16 cellular contexts compared by ENCODE assay signal in genomic region chr11:47986742-47987141, GRCh38. TPM values are rescaled to one million over a fixed set of nuclear protein-coding genes. Genes with fewer than 3 reads are reported as not detected.
A peak's percentile ranks its signal among the peaks of the same experiment; 100 is the strongest.
DNase-seq lines count a peak whose midpoint lies in the region; ATAC-seq and TF ChIP-seq lines count a peak whose summit lies in the region.
"Had no signal": no experiment of that assay in that cellular context is flagged by ENCODE, and none has a peak within 500 bp of the region (broad histone marks: within the 10 kb centered on the region; RNA-seq: fewer than 3 reads in every experiment).

No MANE protein-coding gene starts in this region.

- no peak for DNase-seq in activated CD4-positive, alpha-beta T cell treated with anti-CD3 and anti-CD28 coated beads, Interleukin-2, amount 10 ng/mL, durations not matched to agents 7 days and 5 days
- no peak for DNase-seq in activated CD4-positive, alpha-beta T cell treated with anti-CD3 and anti-CD28 coated beads for 1 hour
- DNase-seq in OCI-LY7 (ENCODE audit: low spot score) (no peak), DMS 273 (lab: John Stamatoyannopoulos, UW; ENCODE audit: unreplicated experiment) (no peak), suprapubic skin (ENCODE audit: low spot score in 2 of 2) (no peak), right atrium auricular region (ENCODE audit: low spot score) (no peak)
- no peak for DNase-seq in stimulated activated effector memory CD8-positive, alpha-beta T cell treated with anti-CD3 and anti-CD28 coated beads, Interleukin-12 subunit alpha, Interleukin-12 subunit beta, amount 100 ng/mL, for 72 hours (ENCODE audit: low spot score in 2 of 2)
- DNase-seq: DND-41, KBM-7, NCI-H146, NCI-H524 treated with DMSO at 0.1 percent for 48 hours, Right ventricle myocardium superior, spleen had no signal

- H3K9me3 Mint-ChIP-seq in activated CD4-positive, alpha-beta T cell treated with anti-CD3 and anti-CD28 coated beads, Interleukin-2, amount 10 ng/mL, durations not matched to agents 7 days and 5 days, result no peaks in the 10 kb centered on the region
- no peaks in the 10 kb centered on the region for H3K9me3 Mint-ChIP-seq in stimulated activated effector memory CD8-positive, alpha-beta T cell treated with anti-CD3 and anti-CD28 coated beads, Interleukin-12 subunit alpha, Interleukin-12 subunit beta, amount 100 ng/mL, for 72 hours

- H4K20me1 ChIP-seq in OCI-LY7 (ENCODE audit: insufficient read depth, low read length), result no peaks in the 10 kb centered on the region

- H3K4me3 Mint-ChIP-seq in activated CD4-positive, alpha-beta T cell treated with anti-CD3 and anti-CD28 coated beads, Interleukin-2, amount 10 ng/mL, durations not matched to agents 7 days and 5 days, result no peak overlapping the region
- no peak overlapping the region for H3K4me3 Mint-ChIP-seq in stimulated activated effector memory CD8-positive, alpha-beta T cell treated with anti-CD3 and anti-CD28 coated beads, Interleukin-12 subunit alpha, Interleukin-12 subunit beta, amount 100 ng/mL, for 72 hours

- POLR2A ChIA-PET in activated CD4-positive, alpha-beta T cell treated with anti-CD3 and anti-CD28 coated beads, Interleukin-2, amount 10 ng/mL, durations not matched to agents 7 days and 5 days (lab: Charles Lee), result no interaction called here
- POLR2A ChIA-PET in OCI-LY7 (lab: Charles Lee), result interaction anchor here (0.7 to 1.3 kb wide), 2 partner anchors 15 to 132 kb away, joined by 3 to 5 read pairs; no protein-coding TSS in a partner anchor

- intact Hi-C loops in OCI-LY7 (cut with micrococcal nuclease; ENCODE audit: unreplicated experiment), result no loop called here

- H3K4me1 Mint-ChIP-seq in activated CD4-positive, alpha-beta T cell treated with anti-CD3 and anti-CD28 coated beads, Interleukin-2, amount 10 ng/mL, durations not matched to agents 7 days and 5 days, result peaks cover 73% of the 10 kb centered on the region
- peaks cover 66% of the 10 kb centered on the region for H3K4me1 Mint-ChIP-seq in stimulated activated effector memory CD8-positive, alpha-beta T cell treated with anti-CD3 and anti-CD28 coated beads, Interleukin-12 subunit alpha, Interleukin-12 subunit beta, amount 100 ng/mL, for 72 hours

- H3K27ac ChIP-seq in OCI-LY7 (ENCODE audit: low read depth, low read length, poor library complexity, severe bottlenecking) (no peak overlapping the region), suprapubic skin (no peak overlapping the region), right atrium auricular region (no peak overlapping the region)
- H3K27ac ChIP-seq: thoracic aorta had no signal

- H3K36me3 ChIP-seq in OCI-LY7 (ENCODE audit: insufficient read depth, low read length) (no peaks in the 10 kb centered on the region), suprapubic skin (no peaks in the 10 kb centered on the region), right atrium auricular region (no peaks in the 10 kb centered on the region)
- H3K36me3 ChIP-seq: esophagus muscularis mucosa, thoracic aorta had no signal

- H3K4me3 ChIP-seq in OCI-LY7 (ENCODE audit: low read depth, low read length, poor library complexity, severe bottlenecking) (no peak overlapping the region), suprapubic skin (no peak overlapping the region), right atrium auricular region (no peak overlapping the region)
- H3K4me3 ChIP-seq: esophagus muscularis mucosa, thoracic aorta had no signal

- no peaks in the 10 kb centered on the region for H3K9me2 ChIP-seq in OCI-LY7 (ENCODE audit: insufficient read depth, low read length)

- no peak for TF ChIP-seq POLR2A in suprapubic skin (IDR thresholded peaks at IDR 0.05)

- CTCF ChIA-PET in activated CD4-positive, alpha-beta T cell treated with anti-CD3 and anti-CD28 coated beads, Interleukin-2, amount 10 ng/mL, durations not matched to agents 7 days and 5 days (lab: Charles Lee), result interaction anchor here (0.5 to 1.5 kb wide), 5 partner anchors 8 to 52 kb away, joined by 3 to 5 read pairs (median 3); no protein-coding TSS in a partner anchor
- CTCF ChIA-PET in OCI-LY7 (lab: Charles Lee; ENCODE audit: unreplicated experiment), result no interaction called here

- H3K79me2 ChIP-seq in OCI-LY7 (ENCODE audit: insufficient read depth, low read depth, low read length), result peaks cover 34% of the 10 kb centered on the region; the same call in 1 of the 2 replicates

- TF ChIP-seq EP300 in suprapubic skin (IDR thresholded peaks at IDR 0.05), result no peak

- peak overlapping the region; percentile 82 for H3K4me2 ChIP-seq in OCI-LY7 (ENCODE audit: low read length)

- H2AFZ ChIP-seq in OCI-LY7 (ENCODE audit: low read length), result no peak overlapping the region

- H3K36me3 Mint-ChIP-seq in activated CD4-positive, alpha-beta T cell treated with anti-CD3 and anti-CD28 coated beads, Interleukin-2, amount 10 ng/mL, durations not matched to agents 7 days and 5 days (ENCODE audit: low read depth), result peaks cover 55% of the 10 kb centered on the region
- H3K36me3 Mint-ChIP-seq in stimulated activated effector memory CD8-positive, alpha-beta T cell treated with anti-CD3 and anti-CD28 coated beads, Interleukin-12 subunit alpha, Interleukin-12 subunit beta, amount 100 ng/mL, for 72 hours, result peaks cover 59% of the 10 kb centered on the region

- H3K27me3 ChIP-seq in suprapubic skin (no peaks in the 10 kb centered on the region), right atrium auricular region (no peaks in the 10 kb centered on the region)
- H3K27me3 ChIP-seq: spleen had no signal

- TF ChIP-seq CTCF in OCI-LY7 (conservative IDR thresholded peaks at IDR 0.05; ENCODE audit: low read length), result no peak
- no peak for TF ChIP-seq CTCF in suprapubic skin (IDR thresholded peaks at IDR 0.05)
- TF ChIP-seq CTCF in right atrium auricular region (IDR thresholded peaks at IDR 0.05), result no peak

- no peaks in the 10 kb centered on the region for H3K27me3 Mint-ChIP-seq in activated CD4-positive, alpha-beta T cell treated with anti-CD3 and anti-CD28 coated beads, Interleukin-2, amount 10 ng/mL, durations not matched to agents 7 days and 5 days

- BruUV-seq in OCI-LY7 (replicated peaks; lab: Mats Ljungman, UMichigan), result no TSS peak

- peak; percentile 40 for ATAC-seq in esophagus mucosa
- no peak for ATAC-seq in stimulated activated effector memory CD8-positive, alpha-beta T cell treated with anti-CD3 and anti-CD28 coated beads, Interleukin-12 subunit alpha, Interleukin-12 subunit beta, amount 100 ng/mL, for 72 hours

- H3K9me3 ChIP-seq in OCI-LY7 (ENCODE audit: low read length) (no peaks in the 10 kb centered on the region), suprapubic skin (no peaks in the 10 kb centered on the region), right atrium auricular region (no peaks in the 10 kb centered on the region)
- H3K9me3 ChIP-seq: esophagus muscularis mucosa, spleen, thoracic aorta had no signal

- H3K27ac Mint-ChIP-seq in activated CD4-positive, alpha-beta T cell treated with anti-CD3 and anti-CD28 coated beads, Interleukin-2, amount 10 ng/mL, durations not matched to agents 7 days and 5 days, result peak overlapping the region; percentile 46
- H3K27ac Mint-ChIP-seq in stimulated activated effector memory CD8-positive, alpha-beta T cell treated with anti-CD3 and anti-CD28 coated beads, Interleukin-12 subunit alpha, Interleukin-12 subunit beta, amount 100 ng/mL, for 72 hours, result peak overlapping the region; percentile 76

- H3K4me1 ChIP-seq in OCI-LY7 (ENCODE audit: insufficient read depth, low read length, poor library complexity, severe bottlenecking) (peaks cover 77% of the 10 kb centered on the region), suprapubic skin (peaks cover 16% of the 10 kb centered on the region), right atrium auricular region (peaks cover 0 to 33% of the 10 kb centered on the region in 2 donors)

- WGBS in suprapubic skin, result 100% methylated on average over 1 of the region's 1 CpG

RNA-seq across cellular contexts. Expression of gene PTPRJ, which starts 6.4 kb away (rescaled TPM):
- total RNA-seq in activated CD4-positive, alpha-beta T cell treated with anti-CD3 and anti-CD28 coated beads, Interleukin-2, amount 10 ng/mL, durations not matched to agents 7 days and 5 days, result 10 to 100 TPM; 75.2 to 81.3 TPM
- total RNA-seq in OCI-LY7 (2014; rRNA removed; shearing (Covaris generic)), result 4.5 and 5.4 TPM in 2 replicates
- total RNA-seq in OCI-LY7 (2022) (24.9 and 28.3 TPM in 2 replicates), esophagus mucosa (2.0 TPM), suprapubic skin (10 to 100 TPM in 3 of 4 donors, 1 to 10 TPM in 1; 4.0 to 15.5 (median 13.1) TPM), right atrium auricular region (1 to 10 TPM; 3.4 to 8.0 TPM)
